Comparison of ENCODE assay signal across 8 cellular contexts in genomic region chr1:24391882-24392603, GRCh38. TPM values are rescaled to one million over a fixed set of nuclear protein-coding genes. Genes with fewer than 3 reads are reported as not detected.
DNase-seq lines count a peak whose midpoint lies in the region; ATAC-seq and TF ChIP-seq lines count a peak whose summit lies in the region.

No MANE protein-coding gene starts in this region.

- H3K4me3 ChIP-seq in epithelial cell of esophagus (ENCODE audit: low read length) (no peak overlapping the region), thoracic aorta (peak overlapping the region; percentile 26)

- H3K4me1 Mint-ChIP-seq in naive thymus-derived CD8-positive, alpha-beta T cell = peaks cover 18 to 33% (median 30%) of the 10 kb centered on the region in 4 donors

- no peaks in the 10 kb centered on the region for H3K9me3 Mint-ChIP-seq in naive thymus-derived CD8-positive, alpha-beta T cell

- H3K27me3 Mint-ChIP-seq in naive thymus-derived CD8-positive, alpha-beta T cell = no peaks in the 10 kb centered on the region

- ATAC-seq in GM19023 (IDR thresholded peaks at IDR 0.05; ENCODE audit: unreplicated experiment) (peak; percentile 77), HG03159 (IDR thresholded peaks at IDR 0.05; ENCODE audit: unreplicated experiment) (peak; percentile 66), thoracic aorta (ENCODE audit: insufficient number of reproducible peaks, low FRiP score, low read depth) (no peak)
- ATAC-seq in naive thymus-derived CD8-positive, alpha-beta T cell = peak; percentile 63 to 73

- peaks cover 0 to 14% (median 6%) of the 10 kb centered on the region in 3 donors for H3K36me3 Mint-ChIP-seq in naive thymus-derived CD8-positive, alpha-beta T cell

- H3K4me3 Mint-ChIP-seq in naive thymus-derived CD8-positive, alpha-beta T cell = peak overlapping the region in 8 of 10 donors; percentile 48 to 85 (median 76)

- peak; percentile 50 for DNase-seq in CD1c-positive myeloid dendritic cell (ENCODE audit: extremely low spot score)
- peak; percentile 76 for DNase-seq in NCI-H69 (lab: John Stamatoyannopoulos, UW)
- peak; percentile 64 for DNase-seq in activated CD8-positive, alpha-beta memory T cell treated with anti-CD3 and anti-CD28 coated beads, Interleukin-2, amount 50 U/mL, for 4 hours
- peak; percentile 72 for DNase-seq in epithelial cell of esophagus (ENCODE audit: low read depth)
- DNase-seq in naive thymus-derived CD8-positive, alpha-beta T cell = peak in 8 of 10 donors; percentile 25 to 67 (median 44)
- no peak for DNase-seq in thoracic aorta (ENCODE audit: low spot score)

- peak overlapping the region; percentile 23 to 54 for H3K27ac ChIP-seq in thoracic aorta

- H3K36me3 ChIP-seq in thoracic aorta = no peaks in the 10 kb centered on the region

- peaks cover 6% of the 10 kb centered on the region in 2 donors for H3K4me1 ChIP-seq in thoracic aorta (ENCODE audit: control insufficient read depth in 1 of 2, low read depth in 2 of 2)

- POLR2A ChIA-PET in naive thymus-derived CD8-positive, alpha-beta T cell (lab: Charles Lee) = interaction anchor here (0.6 to 3.8 kb wide), 10 partner anchors 23 to 242 kb away, joined by 3 to 16 read pairs (median 4); partner anchors contain the start of gene NIPAL3

- H3K9me3 ChIP-seq in thoracic aorta = no peaks in the 10 kb centered on the region

- peak overlapping the region; percentile 76 to 95 (median 94) for H3K27ac Mint-ChIP-seq in naive thymus-derived CD8-positive, alpha-beta T cell

- no peaks in the 10 kb centered on the region for H3K27me3 ChIP-seq in thoracic aorta (replicated peaks; ENCODE audit: insufficient read depth)

- peak; percentile 88 for TF ChIP-seq CTCF in epithelial cell of esophagus (IDR thresholded peaks at IDR 0.05; ENCODE audit: insufficient read depth, low read depth, low read length, missing control alignments)
- peak; percentile 45 for TF ChIP-seq CTCF in thoracic aorta (IDR thresholded peaks at IDR 0.05)

RNA-seq across cellular contexts. Expression of gene STPG1, which starts 21.5 kb away (rescaled TPM):
- 1 to 10 TPM; 5.5 to 5.9 TPM for total RNA-seq in naive thymus-derived CD8-positive, alpha-beta T cell
- polyA plus RNA-seq in naive thymus-derived CD8-positive, alpha-beta T cell = 1 to 10 TPM; 4.1 to 6.8 (median 6.1) TPM
- 1 to 10 TPM; 1.5 to 4.0 TPM for total RNA-seq in thoracic aorta

RNA-seq across cellular contexts. Expression of gene NIPAL3, which starts 23.6 kb away (rescaled TPM):
- total RNA-seq in naive thymus-derived CD8-positive, alpha-beta T cell = 10 to 100 TPM; 58.3 to 59.3 TPM
- polyA plus RNA-seq in naive thymus-derived CD8-positive, alpha-beta T cell = 10 to 100 TPM; 57.5 to 90.4 (median 89.5) TPM
- 10 to 100 TPM; 19.3 to 31.4 TPM for total RNA-seq in thoracic aorta
